1 cellular context compared by ENCODE assay signal in the genomic region with DNA sequence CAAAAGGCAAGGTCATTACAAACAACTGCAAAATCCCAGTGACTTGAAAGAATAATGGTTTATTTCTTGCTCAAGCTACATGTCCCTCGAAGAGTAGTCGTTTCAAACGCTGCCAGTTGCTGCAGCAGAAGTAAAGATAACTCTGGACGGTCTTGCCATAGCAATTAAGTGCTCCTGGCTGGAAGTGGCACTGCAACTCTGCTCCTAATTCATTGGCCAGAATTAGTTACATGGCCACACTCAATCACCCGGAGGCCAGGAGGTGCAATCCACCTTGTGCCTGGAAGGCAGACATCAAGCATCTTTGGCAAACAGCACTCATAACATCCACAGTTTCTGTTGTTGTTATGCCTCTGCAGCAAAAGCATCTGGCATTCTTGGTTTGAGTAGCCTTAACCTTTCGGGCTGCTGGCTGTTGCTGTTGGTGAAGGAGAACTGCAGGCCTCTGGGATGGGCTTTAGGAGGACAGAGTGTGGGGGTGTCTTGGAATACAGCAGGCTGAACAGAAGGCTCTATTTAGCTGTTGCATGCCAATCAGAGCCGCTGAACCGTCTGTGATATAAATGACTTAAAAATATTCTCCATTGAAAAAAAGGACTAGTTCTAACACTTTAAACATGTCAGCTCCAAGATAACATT.
TF ChIP-seq lines count a peak whose summit lies in the region.

No MANE protein-coding gene starts in this region.

TF ChIP-seq in WTC11, 78 proteins besides CTCF, POLR2A, EP300 and RAD21 (continued from another document):
- TF ChIP-seq, protein P1, sequence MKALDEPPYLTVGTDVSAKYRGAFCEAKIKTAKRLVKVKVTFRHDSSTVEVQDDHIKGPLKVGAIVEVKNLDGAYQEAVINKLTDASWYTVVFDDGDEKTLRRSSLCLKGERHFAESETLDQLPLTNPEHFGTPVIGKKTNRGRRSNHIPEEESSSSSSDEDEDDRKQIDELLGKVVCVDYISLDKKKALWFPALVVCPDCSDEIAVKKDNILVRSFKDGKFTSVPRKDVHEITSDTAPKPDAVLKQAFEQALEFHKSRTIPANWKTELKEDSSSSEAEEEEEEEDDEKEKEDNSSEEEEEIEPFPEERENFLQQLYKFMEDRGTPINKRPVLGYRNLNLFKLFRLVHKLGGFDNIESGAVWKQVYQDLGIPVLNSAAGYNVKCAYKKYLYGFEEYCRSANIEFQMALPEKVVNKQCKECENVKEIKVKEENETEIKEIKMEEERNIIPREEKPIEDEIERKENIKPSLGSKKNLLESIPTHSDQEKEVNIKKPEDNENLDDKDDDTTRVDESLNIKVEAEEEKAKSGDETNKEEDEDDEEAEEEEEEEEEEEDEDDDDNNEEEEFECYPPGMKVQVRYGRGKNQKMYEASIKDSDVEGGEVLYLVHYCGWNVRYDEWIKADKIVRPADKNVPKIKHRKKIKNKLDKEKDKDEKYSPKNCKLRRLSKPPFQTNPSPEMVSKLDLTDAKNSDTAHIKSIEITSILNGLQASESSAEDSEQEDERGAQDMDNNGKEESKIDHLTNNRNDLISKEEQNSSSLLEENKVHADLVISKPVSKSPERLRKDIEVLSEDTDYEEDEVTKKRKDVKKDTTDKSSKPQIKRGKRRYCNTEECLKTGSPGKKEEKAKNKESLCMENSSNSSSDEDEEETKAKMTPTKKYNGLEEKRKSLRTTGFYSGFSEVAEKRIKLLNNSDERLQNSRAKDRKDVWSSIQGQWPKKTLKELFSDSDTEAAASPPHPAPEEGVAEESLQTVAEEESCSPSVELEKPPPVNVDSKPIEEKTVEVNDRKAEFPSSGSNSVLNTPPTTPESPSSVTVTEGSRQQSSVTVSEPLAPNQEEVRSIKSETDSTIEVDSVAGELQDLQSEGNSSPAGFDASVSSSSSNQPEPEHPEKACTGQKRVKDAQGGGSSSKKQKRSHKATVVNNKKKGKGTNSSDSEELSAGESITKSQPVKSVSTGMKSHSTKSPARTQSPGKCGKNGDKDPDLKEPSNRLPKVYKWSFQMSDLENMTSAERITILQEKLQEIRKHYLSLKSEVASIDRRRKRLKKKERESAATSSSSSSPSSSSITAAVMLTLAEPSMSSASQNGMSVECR (CRISPR knock-in tag; IDR thresholded peaks at IDR 0.05; ENCODE audit: borderline replicate concordance), result no peak
- TF ChIP-seq MLX (CRISPR knock-in tag; IDR thresholded peaks at IDR 0.05) (no peak), CBFB (CRISPR knock-in tag; IDR thresholded peaks at IDR 0.05; ENCODE audit: low read depth) (no peak)
